8 cellular contexts compared by ENCODE assay signal in genomic region chr1:159000627-159001026, GRCh38. TPM values are rescaled to one million over a fixed set of nuclear protein-coding genes. Genes with fewer than 3 reads are reported as not detected.
DNase-seq lines count a peak whose midpoint lies in the region; ATAC-seq and TF ChIP-seq lines count a peak whose summit lies in the region.

No MANE protein-coding gene starts in this region.

- no TSS peak for BruUV-seq in PC-3 (replicated peaks; lab: Mats Ljungman, UMichigan)

- H3K27me3 Mint-ChIP-seq in stimulated activated memory B cell treated with anti-CD40 and anti-IgM and Interleukin-4, amounts not matched to agents 10 μg/mL and 1 μg/mL and 100 μg/mL, for 72 hours = no peaks in the 10 kb centered on the region

- H2AFZ ChIP-seq in PC-3 (ENCODE audit: low read length) = no peak overlapping the region

- H3K4me1 Mint-ChIP-seq in stimulated activated memory B cell treated with anti-CD40 and anti-IgM and Interleukin-4, amounts not matched to agents 10 μg/mL and 1 μg/mL and 100 μg/mL, for 72 hours = peaks cover 28% of the 10 kb centered on the region

- peak; percentile 77 for ATAC-seq in PC-3
- ATAC-seq in stimulated activated memory B cell treated with anti-CD40 and anti-IgM and Interleukin-4, amounts not matched to agents 10 μg/mL and 1 μg/mL and 100 μg/mL, for 72 hours = no peak
- no peak for ATAC-seq in GM19351 (IDR thresholded peaks at IDR 0.05; ENCODE audit: unreplicated experiment)

- H3K4me3 ChIP-seq in PC-3 (ENCODE audit: low read length) (no peak overlapping the region), epithelial cell of proximal tubule (ENCODE audit: low read depth, low read length) (peak overlapping the region; percentile 63), WERI-Rb-1 (ENCODE audit: low read depth, low read length) (no peak overlapping the region)

- no peaks in the 10 kb centered on the region for H3K9me3 Mint-ChIP-seq in stimulated activated memory B cell treated with anti-CD40 and anti-IgM and Interleukin-4, amounts not matched to agents 10 μg/mL and 1 μg/mL and 100 μg/mL, for 72 hours

- H3F3A ChIP-seq in PC-3 (ENCODE audit: low read length, unreplicated experiment) = no peaks in the 10 kb centered on the region

- H3K4me1 ChIP-seq in PC-3 (ENCODE audit: insufficient read depth, low read length) = peaks cover 14% of the 10 kb centered on the region

- DNase-seq in C1 segment of cervical spinal cord (lab: John Stamatoyannopoulos, UW) = peak in 10 of 14 donors; percentile 6 to 94 (median 46)
- peak; percentile 86 for DNase-seq in PC-3
- DNase-seq in epithelial cell of proximal tubule (ENCODE audit: low read depth) = peak; percentile 65
- peak; percentile 80 for DNase-seq in mucosa of gallbladder (ENCODE audit: low spot score)
- no peak for DNase-seq in stimulated activated CD4-positive, alpha-beta T cell treated with anti-CD3 and anti-CD28 coated beads, Interleukin-2, amount 100 ng/mL, for 24 hours
- DNase-seq in WERI-Rb-1 = no peak

- H3K27me3 ChIP-seq in PC-3 (ENCODE audit: low read length) (peaks cover 7% of the 10 kb centered on the region; the same call in 1 of the 2 replicates), WERI-Rb-1 (ENCODE audit: insufficient read depth, low read depth, severe bottlenecking) (peaks cover 96% of the 10 kb centered on the region)

- H3K79me2 ChIP-seq in PC-3 (ENCODE audit: low read length) = no peaks in the 10 kb centered on the region

- no peak overlapping the region for H3K9ac ChIP-seq in PC-3 (ENCODE audit: low read length)

- no peak for TF ChIP-seq CTCF in PC-3 (conservative IDR thresholded peaks at IDR 0.05; ENCODE audit: low read depth, low read length)
- TF ChIP-seq CTCF in epithelial cell of proximal tubule (conservative IDR thresholded peaks at IDR 0.05; ENCODE audit: low read depth, low read length) = no peak
- TF ChIP-seq CTCF in WERI-Rb-1 (IDR thresholded peaks at IDR 0.05; ENCODE audit: low read depth, low read length) = no peak

- H3K27ac Mint-ChIP-seq in stimulated activated memory B cell treated with anti-CD40 and anti-IgM and Interleukin-4, amounts not matched to agents 10 μg/mL and 1 μg/mL and 100 μg/mL, for 72 hours = no peak overlapping the region

- H3K4me3 Mint-ChIP-seq in stimulated activated memory B cell treated with anti-CD40 and anti-IgM and Interleukin-4, amounts not matched to agents 10 μg/mL and 1 μg/mL and 100 μg/mL, for 72 hours = no peak overlapping the region

- POLR2A ChIA-PET in PC-3 (lab: Charles Lee; ENCODE audit: unreplicated experiment) = no interaction called here

- no peaks in the 10 kb centered on the region for H3K36me3 ChIP-seq in PC-3 (ENCODE audit: low read depth, low read length)
- H3K36me3 ChIP-seq in WERI-Rb-1 = no peaks in the 10 kb centered on the region

- no peaks in the 10 kb centered on the region for H3K9me2 ChIP-seq in PC-3 (replicated peaks; ENCODE audit: low read length)

- no peaks in the 10 kb centered on the region for H3K9me3 ChIP-seq in PC-3 (ENCODE audit: low read length)
- no peaks in the 10 kb centered on the region for H3K9me3 ChIP-seq in WERI-Rb-1 (ENCODE audit: severe bottlenecking)

- CTCF ChIA-PET in PC-3 (lab: Charles Lee) = interaction anchor here (1.2 kb wide), 1 partner anchor 797 kb away, joined by 4 read pairs; no protein-coding TSS in a partner anchor

- no peak overlapping the region for H3K27ac ChIP-seq in PC-3 (ENCODE audit: low read length)
- H3K27ac ChIP-seq in WERI-Rb-1 = no peak overlapping the region

- peak overlapping the region; percentile 75 for H3K4me2 ChIP-seq in PC-3 (ENCODE audit: low read length)

- H3K36me3 Mint-ChIP-seq in stimulated activated memory B cell treated with anti-CD40 and anti-IgM and Interleukin-4, amounts not matched to agents 10 μg/mL and 1 μg/mL and 100 μg/mL, for 72 hours = no peaks in the 10 kb centered on the region

- no peaks in the 10 kb centered on the region for H4K20me1 ChIP-seq in PC-3 (ENCODE audit: low read length)

- intact Hi-C loops in PC-3 (cut with micrococcal nuclease) = loop anchor here (1.0 to 2.0 kb wide), 3 partner anchors 9 to 72 kb away; partner anchors contain the start of gene IFI16

RNA-seq across cellular contexts. Expression of gene IFI16, which starts 9.1 kb away (rescaled TPM):
- 0.98 and 1.3 TPM in 2 replicates for total RNA-seq in PC-3 (2014; rRNA removed)
- 8.0 and 11.4 TPM in 2 replicates for total RNA-seq in epithelial cell of proximal tubule
- 42.4 TPM for total RNA-seq in mucosa of gallbladder

Comparison
In these comparisons a context has a peak if more than half of its experiments do, and no peak if none do; other contexts are left out.
1. DNase-seq: peak in C1 segment of cervical spinal cord (10 of 14), PC-3 (single experiment), epithelial cell of proximal tubule (single experiment) and mucosa of gallbladder (single experiment); none in stimulated activated CD4-positive, alpha-beta T cell treated with anti-CD3 and anti-CD28 coated beads, Interleukin-2, amount 100 ng/mL, for 24 hours (0 of 2) and WERI-Rb-1 (single experiment).